ENCODE assay signal across 18 cellular contexts in genomic region chr14:81446279-81447007, GRCh38. TPM values are rescaled to one million over a fixed set of nuclear protein-coding genes. Genes with fewer than 3 reads are reported as not detected.
"Had no signal": no experiment of that assay in that cellular context is flagged by ENCODE, and none has a peak within 500 bp of the region (broad histone marks: within the 10 kb centered on the region; RNA-seq: fewer than 3 reads in every experiment).

No MANE protein-coding gene starts in this region.

- H3K36me3 ChIP-seq: tibial artery, WERI-Rb-1 had no signal

- H3K27ac ChIP-seq: dorsolateral prefrontal cortex, epithelial cell of prostate, tibial artery, WERI-Rb-1 had no signal

- ATAC-seq: activated T-helper 17 cell treated with anti-CD3 and anti-CD28 coated beads, Interleukin-2, amount 50 U/mL, for 72 hours; stimulated activated naive CD8-positive, alpha-beta T cell treated with anti-CD3 and anti-CD28 coated beads, Interleukin-15, Interleukin-2, amounts not matched to agents 100 U/mL and 50 U/mL, for 24 hours had no signal

- DNase-seq: activated CD4-positive, alpha-beta T cell treated with anti-CD3 and anti-CD28 coated beads, Interleukin-2, amount 50 U/mL, for 48 hours; activated naive CD4-positive, alpha-beta T cell treated with Interleukin-2 at 50 U/mL for 16 hours; activated naive CD8-positive, alpha-beta T cell treated with anti-CD3 and anti-CD28 coated beads, Interleukin-2, amount 10 ng/mL, durations not matched to agents 7 days and 5 days; central memory CD4-positive, alpha-beta T cell; dorsolateral prefrontal cortex; nucleus accumbens; stimulated activated CD4-positive, alpha-beta T cell treated with anti-CD3 and anti-CD28 coated beads, Interleukin-2, amount 100 ng/mL, for 24 hours; stimulated activated naive CD8-positive, alpha-beta T cell treated with anti-CD3 and anti-CD28 coated beads, Interleukin-15, Interleukin-2, amounts not matched to agents 100 U/mL and 50 U/mL, for 24 hours; substantia nigra; SW 1271; T-helper 2 cell; tibial artery; WERI-Rb-1 had no signal

- H3K9me3 ChIP-seq: tibial artery had no signal

- H3K4me3 ChIP-seq: dorsolateral prefrontal cortex, lung, tibial artery had no signal

- FAIRE-seq: colon, frontal cortex had no signal

RNA-seq across cellular contexts. Expression of gene STON2, which starts 46.3 kb away (rescaled TPM):
- total RNA-seq: activated naive CD8-positive, alpha-beta T cell treated with anti-CD3 and anti-CD28 coated beads, Interleukin-2, amount 10 ng/mL, durations not matched to agents 7 days and 5 days had no signal
